Comparison of ENCODE assay signal across 8 cellular contexts in the genomic region with DNA sequence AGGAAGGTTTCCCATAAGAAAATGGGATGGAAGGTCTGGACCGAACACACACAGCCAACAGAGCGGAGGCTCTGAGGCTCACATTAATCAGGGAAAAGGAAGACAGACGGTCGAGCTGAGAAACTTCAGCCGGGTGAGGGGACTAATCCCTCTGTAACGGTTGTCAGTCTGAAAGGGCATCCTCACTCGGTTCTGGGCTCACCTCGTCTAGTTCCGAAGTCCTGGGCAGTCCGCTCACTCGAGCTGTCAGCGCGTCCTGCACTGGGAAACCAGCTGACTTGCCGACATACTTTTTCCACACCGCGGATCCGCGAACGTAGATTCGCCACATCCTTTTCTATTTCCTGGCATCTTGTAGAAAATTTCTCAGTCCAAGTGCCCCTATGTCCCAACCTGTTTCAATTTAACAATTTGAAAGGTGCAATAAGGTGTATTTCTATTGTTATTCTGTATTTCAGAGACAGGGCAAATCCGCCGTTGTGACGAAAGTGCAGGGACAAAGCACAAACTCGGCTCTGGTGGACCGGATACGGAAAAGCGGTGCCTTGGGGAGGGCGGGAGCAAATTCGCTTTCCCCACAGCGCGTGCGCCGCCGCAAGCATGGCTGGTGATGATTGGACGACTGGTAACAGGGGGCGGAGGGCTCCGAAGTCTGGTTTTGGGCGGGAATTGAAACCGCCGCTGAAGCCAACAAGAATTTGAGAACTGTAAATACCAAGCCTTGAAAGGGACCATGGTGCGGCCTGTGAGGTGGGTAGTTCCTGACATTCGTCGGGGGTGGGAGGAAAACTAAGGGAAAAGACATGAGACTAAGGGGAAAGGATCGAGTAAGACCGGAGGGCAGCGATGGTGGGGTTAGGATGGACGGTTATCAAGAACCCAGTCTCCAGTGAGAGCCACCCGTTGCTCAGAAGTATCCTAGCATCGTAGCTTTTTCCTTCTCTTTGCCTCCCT. TPM values are rescaled to one million over a fixed set of nuclear protein-coding genes. Genes with fewer than 3 reads are reported as not detected.
DNase-seq lines count a peak whose midpoint lies in the region; ATAC-seq and TF ChIP-seq lines count a peak whose summit lies in the region.

A gene with protein sequence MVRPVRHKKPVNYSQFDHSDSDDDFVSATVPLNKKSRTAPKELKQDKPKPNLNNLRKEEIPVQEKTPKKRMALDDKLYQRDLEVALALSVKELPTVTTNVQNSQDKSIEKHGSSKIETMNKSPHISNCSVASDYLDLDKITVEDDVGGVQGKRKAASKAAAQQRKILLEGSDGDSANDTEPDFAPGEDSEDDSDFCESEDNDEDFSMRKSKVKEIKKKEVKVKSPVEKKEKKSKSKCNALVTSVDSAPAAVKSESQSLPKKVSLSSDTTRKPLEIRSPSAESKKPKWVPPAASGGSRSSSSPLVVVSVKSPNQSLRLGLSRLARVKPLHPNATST (plus strand): TSS at position 684 of the 954 bp plus-strand sequence. CDS start 50 bp downstream, at position 734.

- TF ChIP-seq POLR2A in NB4 (IDR thresholded peaks at IDR 0.05; ENCODE audit: extremely low read depth, insufficient read length): peak; percentile 67
- peak in 1 of 2 donors; percentile 31 for TF ChIP-seq POLR2A in gastroesophageal sphincter (IDR thresholded peaks at IDR 0.05)

- TF ChIP-seq CTCF in HFFc6 (IDR thresholded peaks at IDR 0.05): no peak
- TF ChIP-seq CTCF in NB4 (IDR thresholded peaks at IDR 0.05; ENCODE audit: low read depth, low read length): no peak
- TF ChIP-seq CTCF in gastroesophageal sphincter (IDR thresholded peaks at IDR 0.05): peak in 1 of 4 experiments; percentile 15
- TF ChIP-seq CTCF in neutrophil (IDR thresholded peaks at IDR 0.05): peak; percentile 16

- no peaks in the 10 kb centered on the region for H3K9me3 ChIP-seq in SK-N-MC (ENCODE audit: low read depth, low read length)
- H3K9me3 ChIP-seq in gastroesophageal sphincter: no peaks in the 10 kb centered on the region
- H3K9me3 ChIP-seq in neutrophil: no peaks in the 10 kb centered on the region

- H3K27me3 ChIP-seq in gastroesophageal sphincter: no peaks in the 10 kb centered on the region
- no peaks in the 10 kb centered on the region for H3K27me3 ChIP-seq in neutrophil

- no peaks in the 10 kb centered on the region; the same call in 1 of the 2 replicates for H3K27me3 Mint-ChIP-seq in HFFc6 (ENCODE audit: insufficient read depth)
- no peaks in the 10 kb centered on the region for H3K27me3 Mint-ChIP-seq in activated naive CD4-positive, alpha-beta T cell treated with anti-CD3 and anti-CD28 coated beads, Interleukin-2, amount 10 ng/mL, durations not matched to agents 7 days and 5 days

- H3K36me3 ChIP-seq in SK-N-MC (ENCODE audit: insufficient read depth, low read length): peaks cover 32% of the 10 kb centered on the region
- peaks cover 0 to 19% of the 10 kb centered on the region in 2 donors for H3K36me3 ChIP-seq in gastroesophageal sphincter
- peaks cover 16% of the 10 kb centered on the region for H3K36me3 ChIP-seq in neutrophil

- no peaks in the 10 kb centered on the region for H3K36me3 Mint-ChIP-seq in HFFc6 (ENCODE audit: low read depth)
- H3K36me3 Mint-ChIP-seq in activated naive CD4-positive, alpha-beta T cell treated with anti-CD3 and anti-CD28 coated beads, Interleukin-2, amount 10 ng/mL, durations not matched to agents 7 days and 5 days: peaks cover 19% of the 10 kb centered on the region

- peak within 1 kb of the TSS; percentile 99 for H3K27ac Mint-ChIP-seq in HFFc6
- H3K27ac Mint-ChIP-seq in activated naive CD4-positive, alpha-beta T cell treated with anti-CD3 and anti-CD28 coated beads, Interleukin-2, amount 10 ng/mL, durations not matched to agents 7 days and 5 days: peak within 1 kb of the TSS; percentile 92

- ATAC-seq in gastroesophageal sphincter: peak; percentile 100

- DNase-seq in GM03348 (ENCODE audit: low spot score) (peak; percentile 98), HFFc6 (peak; percentile 98), NB4 (ENCODE audit: low read depth) (peak; percentile 98), SK-N-MC (ENCODE audit: low read depth, low spot score) (peak; percentile 95), superior temporal gyrus (ENCODE audit: extremely low spot score) (peak; percentile 98)
- DNase-seq in activated naive CD4-positive, alpha-beta T cell treated with anti-CD3 and anti-CD28 coated beads, Interleukin-2, amount 10 ng/mL, durations not matched to agents 7 days and 5 days: peak; percentile 96

- H3K9ac ChIP-seq in SK-N-MC (ENCODE audit: insufficient read length): peak within 1 kb of the TSS; percentile 99

- peak within 1 kb of the TSS; percentile 96 for H3K27ac ChIP-seq in SK-N-MC
- H3K27ac ChIP-seq in gastroesophageal sphincter: peak within 1 kb of the TSS; percentile 70 to 96 (median 92)
- H3K27ac ChIP-seq in neutrophil: peak within 1 kb of the TSS; percentile 90

- H3K4me3 Mint-ChIP-seq in HFFc6: peak within 1 kb of the TSS; percentile 99
- H3K4me3 Mint-ChIP-seq in activated naive CD4-positive, alpha-beta T cell treated with anti-CD3 and anti-CD28 coated beads, Interleukin-2, amount 10 ng/mL, durations not matched to agents 7 days and 5 days: peak within 1 kb of the TSS; percentile 93

- H3K4me1 ChIP-seq in gastroesophageal sphincter: peaks cover 0 to 22% (median 8%) of the 10 kb centered on the region in 3 donors
- peaks cover 14 to 25% of the 10 kb centered on the region in 2 experiments for H3K4me1 ChIP-seq in neutrophil (ENCODE audit: control insufficient read depth in 1 of 2, insufficient read depth in 1 of 2, low read depth in 1 of 2, low read length in 1 of 2)

- H3K4me3 ChIP-seq in NB4 (ENCODE audit: low read depth, low read length): peak within 1 kb of the TSS; percentile 99
- H3K4me3 ChIP-seq in SK-N-MC: peak within 1 kb of the TSS; percentile 98
- H3K4me3 ChIP-seq in gastroesophageal sphincter: peak within 1 kb of the TSS; percentile 78 to 92
- peak within 1 kb of the TSS; percentile 67 to 86 for H3K4me3 ChIP-seq in neutrophil (ENCODE audit: low read depth in 1 of 2, low read length in 1 of 2)

- 0% methylated on average over 19 to 41 of the region's 49 CpGs for WGBS in gastroesophageal sphincter (ENCODE audit: low coverage in 1 of 2), 2 donors

- CTCF ChIA-PET in activated naive CD4-positive, alpha-beta T cell treated with anti-CD3 and anti-CD28 coated beads, Interleukin-2, amount 10 ng/mL, durations not matched to agents 7 days and 5 days (lab: Charles Lee): no interaction called here

- H3K9me3 Mint-ChIP-seq in HFFc6: no peaks in the 10 kb centered on the region
- no peaks in the 10 kb centered on the region for H3K9me3 Mint-ChIP-seq in activated naive CD4-positive, alpha-beta T cell treated with anti-CD3 and anti-CD28 coated beads, Interleukin-2, amount 10 ng/mL, durations not matched to agents 7 days and 5 days

- H3K4me1 Mint-ChIP-seq in HFFc6 (ENCODE audit: low read depth): peaks cover 30% of the 10 kb centered on the region
- H3K4me1 Mint-ChIP-seq in activated naive CD4-positive, alpha-beta T cell treated with anti-CD3 and anti-CD28 coated beads, Interleukin-2, amount 10 ng/mL, durations not matched to agents 7 days and 5 days: peaks cover 43% of the 10 kb centered on the region

- TF ChIP-seq EP300 in gastroesophageal sphincter (IDR thresholded peaks at IDR 0.05): no peak

RNA-seq across cellular contexts. Expression of the gene that starts here (rescaled TPM):
- total RNA-seq in HFFc6 (2021; fragmentation: NEBNext Ultra II Directional; extraction: Animal tissue kit (Norgen Biotek cat#: 25700)): 10 to 100 TPM in 5 of 6 experiments, 1 to 10 TPM in 1; 9.3 to 20.2 (median 18.0) TPM
- total RNA-seq in gastroesophageal sphincter: under 1 TPM in 3 of 4 donors, not detected in 1; 0.40 to 0.74 (median 0.54) TPM

Comparison
In these comparisons a context has a peak if more than half of its experiments do, and no peak if none do; other contexts are left out.
1. Peak in every context shown above with its lines: DNase-seq, ATAC-seq, H3K4me3 ChIP-seq and H3K27ac ChIP-seq.
2. RNA of the gene that starts here (total RNA-seq): 9.3 to 20.2 TPM in HFFc6; 0.40 to 0.74 TPM in gastroesophageal sphincter; every median in the first group is over 4 times any median in the second.
3. Peak in ATAC-seq, H3K4me3 ChIP-seq and H3K27ac ChIP-seq in gastroesophageal sphincter; RNA of the gene not detected or under 1 TPM.